Comparison of ENCODE assay signal across 29 cellular contexts in genomic region chr3:140224307-140224706, GRCh38.
"Had no signal": no experiment of that assay in that cellular context is flagged by ENCODE, and none has a peak within 500 bp of the region (broad histone marks: within the 10 kb centered on the region; RNA-seq: fewer than 3 reads in every experiment).

No MANE protein-coding gene starts in this region.

- H3K4me3 ChIP-seq: neural progenitor cell, ovary, psoas muscle, skin epidermis, suprapubic skin, testis, tibial artery, transverse colon, upper lobe of right lung, uterus had no signal

- H3K4me3 Mint-ChIP-seq: naive thymus-derived CD4-positive, alpha-beta T cell; natural killer cell; nephron; neural progenitor cell; stimulated activated memory B cell treated with anti-CD40 and anti-IgM and Interleukin-4, amounts not matched to agents 10 μg/mL and 1 μg/mL and 100 μg/mL, for 72 hours; stimulated activated naive CD8-positive, alpha-beta T cell treated with anti-CD3 and anti-CD28 coated beads, Interleukin-15, amount 100 ng/mL, for 72 hours; type B pancreatic cell had no signal

- H3K27ac ChIP-seq: neural progenitor cell, ovary, parathyroid adenoma, psoas muscle, skin epidermis, suprapubic skin, testis, tibial artery, transverse colon, upper lobe of right lung, uterus had no signal

- DNase-seq: naive thymus-derived CD4-positive, alpha-beta T cell; natural killer cell; occipital lobe; ovary; posterior cingulate gyrus; psoas muscle; right cardiac atrium; stimulated activated CD4-positive, alpha-beta T cell treated with anti-CD3 and anti-CD28 coated beads, Interleukin-15, amount 100 ng/mL, for 24 hours; stimulated activated CD4-positive, alpha-beta T cell treated with anti-CD3 and anti-CD28 coated beads, Interleukin-2, amount 100 ng/mL, for 24 hours; stimulated activated CD4-positive, alpha-beta T cell treated with anti-CD3 and anti-CD28 coated beads, Interleukin-2, amount 100 ng/mL, for 48 hours; stimulated activated CD4-positive, alpha-beta T cell treated with anti-CD3 and anti-CD28 coated beads, Interleukin-4, amount 100 ng/mL, for 24 hours; stimulated activated naive CD4-positive, alpha-beta T cell; stimulated activated naive CD8-positive, alpha-beta T cell treated with anti-CD3 and anti-CD28 coated beads, Interleukin-15, amount 100 ng/mL, for 72 hours; stimulated activated naive CD8-positive, alpha-beta T cell treated with anti-CD3 and anti-CD28 coated beads, Interleukin-15, Interleukin-2, amounts not matched to agents 100 U/mL and 50 U/mL, for 24 hours; substantia nigra; testis; tibial artery; transverse colon; upper lobe of right lung; uterus had no signal

- H2AFZ ChIP-seq: neural progenitor cell, parathyroid adenoma had no signal

- H3K36me3 Mint-ChIP-seq: naive thymus-derived CD4-positive, alpha-beta T cell; neural progenitor cell; stimulated activated memory B cell treated with anti-CD40 and anti-IgM and Interleukin-4, amounts not matched to agents 10 μg/mL and 1 μg/mL and 100 μg/mL, for 72 hours; type B pancreatic cell had no signal

- H3K4me1 Mint-ChIP-seq: naive thymus-derived CD4-positive, alpha-beta T cell; natural killer cell; nephron; stimulated activated memory B cell treated with anti-CD40 and anti-IgM and Interleukin-4, amounts not matched to agents 10 μg/mL and 1 μg/mL and 100 μg/mL, for 72 hours; stimulated activated naive CD8-positive, alpha-beta T cell treated with anti-CD3 and anti-CD28 coated beads, Interleukin-15, amount 100 ng/mL, for 72 hours had no signal

- H3K9ac ChIP-seq: neural progenitor cell, parathyroid adenoma had no signal

- H3K27me3 ChIP-seq: neural progenitor cell, ovary, suprapubic skin, testis, tibial artery, transverse colon, upper lobe of right lung, uterus had no signal

- H3K27ac Mint-ChIP-seq: naive thymus-derived CD4-positive, alpha-beta T cell; natural killer cell; nephron; progenitor cell of endocrine pancreas; stimulated activated memory B cell treated with anti-CD40 and anti-IgM and Interleukin-4, amounts not matched to agents 10 μg/mL and 1 μg/mL and 100 μg/mL, for 72 hours; stimulated activated naive CD8-positive, alpha-beta T cell treated with anti-CD3 and anti-CD28 coated beads, Interleukin-15, amount 100 ng/mL, for 72 hours; type B pancreatic cell had no signal

- H3K27me3 Mint-ChIP-seq: progenitor cell of endocrine pancreas; stimulated activated memory B cell treated with anti-CD40 and anti-IgM and Interleukin-4, amounts not matched to agents 10 μg/mL and 1 μg/mL and 100 μg/mL, for 72 hours had no signal

- ATAC-seq: naive thymus-derived CD4-positive, alpha-beta T cell; natural killer cell; psoas muscle; sciatic nerve; stimulated activated memory B cell treated with anti-CD40 and anti-IgM and Interleukin-4, amounts not matched to agents 10 μg/mL and 1 μg/mL and 100 μg/mL, for 72 hours; stimulated activated naive CD8-positive, alpha-beta T cell treated with anti-CD3 and anti-CD28 coated beads, Interleukin-15, amount 100 ng/mL, for 72 hours; stimulated activated naive CD8-positive, alpha-beta T cell treated with anti-CD3 and anti-CD28 coated beads, Interleukin-15, Interleukin-2, amounts not matched to agents 100 U/mL and 50 U/mL, for 24 hours; upper lobe of right lung had no signal

- H3K36me3 ChIP-seq: neural progenitor cell, ovary, suprapubic skin, tibial artery, transverse colon, upper lobe of right lung, uterus had no signal

- H3K79me2 ChIP-seq: parathyroid adenoma had no signal

- H3K4me1 ChIP-seq: parathyroid adenoma, psoas muscle, suprapubic skin, testis, tibial artery, transverse colon, upper lobe of right lung, uterus had no signal

- H3K4me2 ChIP-seq: neural progenitor cell had no signal

- H3K9me3 ChIP-seq: psoas muscle, suprapubic skin, testis, transverse colon, upper lobe of right lung, uterus had no signal
